In genomic region chr19:46546194-46546896, GRCh38 we compare ENCODE assay signal across 8 cellular contexts. TPM values are rescaled to one million over a fixed set of nuclear protein-coding genes. Genes with fewer than 3 reads are reported as not detected.
DNase-seq lines count a peak whose midpoint lies in the region; ATAC-seq lines count a peak whose summit lies in the region.

No MANE protein-coding gene starts in this region.

- ATAC-seq in left cardiac atrium, result peak; percentile 58 to 70

- intact Hi-C loops in left cardiac atrium (cut with DNase I), result no loop called here

- peak; percentile 46 for DNase-seq in stimulated activated CD4-positive, alpha-beta T cell treated with anti-CD3 and anti-CD28 coated beads, Interleukin-15, amount 100 ng/mL, for 24 hours
- no peak for DNase-seq in stimulated activated CD4-positive, alpha-beta T cell treated with anti-CD3 and anti-CD28 coated beads, Interleukin-2, amount 100 ng/mL, for 48 hours
- DNase-seq in SW480 (ENCODE audit: low spot score) (peak; percentile 62), left cardiac atrium (no peak), renal cortical epithelial cell (ENCODE audit: low read depth) (peak; percentile 81), cerebellar cortex (ENCODE audit: low spot score) (no peak), T1000 (lab: John Stamatoyannopoulos, UW) (no peak)
- DNase-seq in stimulated activated CD4-positive, alpha-beta T cell treated with anti-CD3 and anti-CD28 coated beads, Interleukin-4, amount 100 ng/mL, for 1 hour, result no peak

RNA-seq across cellular contexts. Expression of gene PNMA8B, which starts 50.7 kb away (rescaled TPM):
- total RNA-seq in left cardiac atrium (1 to 10 TPM; 1.5 to 2.5 TPM), renal cortical epithelial cell (0.35 and 0.85 TPM in 2 replicates)

RNA-seq across cellular contexts. Expression of gene CALM3, which starts 54.8 kb away (rescaled TPM):
- total RNA-seq in left cardiac atrium (100 to 1,000 TPM; 229 to 241 TPM), renal cortical epithelial cell (181 and 302 TPM in 2 replicates)

Comparison
In these comparisons a context has a peak if more than half of its experiments do, and no peak if none do; other contexts are left out.
1. DNase-seq: peak in stimulated activated CD4-positive, alpha-beta T cell treated with anti-CD3 and anti-CD28 coated beads, Interleukin-15, amount 100 ng/mL, for 24 hours (single experiment), SW480 (single experiment) and renal cortical epithelial cell (single experiment); none in stimulated activated CD4-positive, alpha-beta T cell treated with anti-CD3 and anti-CD28 coated beads, Interleukin-2, amount 100 ng/mL, for 48 hours (0 of 2), left cardiac atrium (single experiment), cerebellar cortex (single experiment), T1000 (single experiment) and stimulated activated CD4-positive, alpha-beta T cell treated with anti-CD3 and anti-CD28 coated beads, Interleukin-4, amount 100 ng/mL, for 1 hour (single experiment).